In the genomic region with DNA sequence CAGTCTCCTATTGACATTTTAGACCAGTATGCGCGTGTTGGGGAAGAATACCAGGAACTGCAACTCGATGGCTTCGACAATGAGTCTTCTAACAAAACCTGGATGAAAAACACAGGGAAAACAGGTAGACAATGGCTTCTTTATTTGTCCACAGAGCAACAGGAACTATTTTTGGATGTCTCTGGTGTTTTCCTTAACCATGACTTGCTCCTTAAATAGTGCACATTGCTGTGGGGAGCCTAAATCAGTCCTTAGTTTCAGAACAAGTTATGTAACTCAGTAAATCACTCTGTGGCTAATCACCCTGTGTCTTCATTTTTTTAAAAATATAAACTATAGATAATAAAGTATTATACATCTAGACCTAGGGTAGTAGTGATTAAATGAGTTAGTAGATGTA, we compare ENCODE assay signal across 21 cellular contexts.
"Had no signal": no experiment of that assay in that cellular context is flagged by ENCODE, and none has a peak within 500 bp of the region (broad histone marks: within the 10 kb centered on the region; RNA-seq: fewer than 3 reads in every experiment).

No MANE protein-coding gene starts in this region.

- H3K36me3 ChIP-seq: prostate gland, right atrium auricular region, sigmoid colon, spleen had no signal

- H3K4me3 ChIP-seq: prostate gland, right atrium auricular region, sigmoid colon, skin epidermis, spleen, testis, tibial artery had no signal

- H2AFZ ChIP-seq: parathyroid adenoma had no signal

- H3K27me3 ChIP-seq: right atrium auricular region, sigmoid colon, spleen, testis, tibial artery had no signal

- H3K9ac ChIP-seq: parathyroid adenoma had no signal

- DNase-seq: cerebellar nuclear complex; cortex of kidney; effector memory CD8-positive, alpha-beta T cell; hypothalamus; mesendoderm; midbrain; natural killer cell; sigmoid colon; spleen; stimulated activated CD4-positive, alpha-beta T cell treated with anti-CD3 and anti-CD28 coated beads, Interleukin-4, amount 100 ng/mL, for 4 hours; stimulated activated naive CD8-positive, alpha-beta T cell treated with anti-CD3 and anti-CD28 coated beads, Interleukin-15, Interleukin-2, amounts not matched to agents 100 U/mL and 50 U/mL, for 24 hours; substantia nigra; testis; tibial artery had no signal

- H3K9me3 Mint-ChIP-seq: effector memory CD8-positive, alpha-beta T cell; neural crest cell; stimulated activated memory B cell treated with anti-CD40 and anti-IgM and Interleukin-4, amounts not matched to agents 10 μg/mL and 1 μg/mL and 100 μg/mL, for 72 hours; type B pancreatic cell had no signal

- H3K27me3 Mint-ChIP-seq: effector memory CD8-positive, alpha-beta T cell; stimulated activated memory B cell treated with anti-CD40 and anti-IgM and Interleukin-4, amounts not matched to agents 10 μg/mL and 1 μg/mL and 100 μg/mL, for 72 hours; type B pancreatic cell had no signal

- H3K27ac Mint-ChIP-seq: effector memory CD8-positive, alpha-beta T cell; natural killer cell; stimulated activated memory B cell treated with anti-CD40 and anti-IgM and Interleukin-4, amounts not matched to agents 10 μg/mL and 1 μg/mL and 100 μg/mL, for 72 hours; type B pancreatic cell had no signal

- H3K9me3 ChIP-seq: prostate gland, right atrium auricular region, sigmoid colon, spleen, testis, tibial artery had no signal

- H3K36me3 Mint-ChIP-seq: natural killer cell; stimulated activated memory B cell treated with anti-CD40 and anti-IgM and Interleukin-4, amounts not matched to agents 10 μg/mL and 1 μg/mL and 100 μg/mL, for 72 hours had no signal

- H3K4me3 Mint-ChIP-seq: effector memory CD8-positive, alpha-beta T cell; natural killer cell; neural crest cell; stimulated activated memory B cell treated with anti-CD40 and anti-IgM and Interleukin-4, amounts not matched to agents 10 μg/mL and 1 μg/mL and 100 μg/mL, for 72 hours; type B pancreatic cell had no signal

- H3K27ac ChIP-seq: parathyroid adenoma, prostate gland, right atrium auricular region, sigmoid colon, skin epidermis, spleen, testis, tibial artery had no signal

- H3K4me1 ChIP-seq: prostate gland, sigmoid colon, testis had no signal

- H3K4me1 Mint-ChIP-seq: natural killer cell had no signal
